ENCODE assay signal across 18 cellular contexts in genomic region chr13:75872970-75873369, GRCh38.
"Had no signal": no experiment of that assay in that cellular context is flagged by ENCODE, and none has a peak within 500 bp of the region (broad histone marks: within the 10 kb centered on the region; RNA-seq: fewer than 3 reads in every experiment).

No MANE protein-coding gene starts in this region.

- H3K27me3 ChIP-seq: body of pancreas, esophagus muscularis mucosa, hepatocyte, neural progenitor cell had no signal

- DNase-seq: activated B cell treated with CpG ODN at 0.5 μM for 24 hours; activated CD4-positive, alpha-beta T cell treated with anti-CD3 and anti-CD28 coated beads for 48 hours; activated CD8-positive, alpha-beta memory T cell treated with anti-CD3 and anti-CD28 coated beads, Interleukin-2, amount 50 U/mL, for 4 hours; activated CD8-positive, alpha-beta T cell treated with anti-CD3 and anti-CD28 coated beads, Interleukin-2, amount 10 ng/mL, durations not matched to agents 7 days and 5 days; activated gamma-delta T cell treated with Interleukin-2 at 50 U/mL for 16 hours; activated naive CD8-positive, alpha-beta T cell treated with anti-CD3 and anti-CD28 coated beads for 36 hours; activated T-cell treated with anti-CD3 and anti-CD28 coated beads, Interleukin-2, amount 50 U/mL, for 72 hours; amygdala; body of pancreas; caudate nucleus; islet precursor cell; midbrain; spleen had no signal

- H3K79me2 ChIP-seq: hepatocyte had no signal

- H3K9ac ChIP-seq: neural progenitor cell had no signal

- H3K4me3 ChIP-seq: body of pancreas, esophagus muscularis mucosa, hepatocyte, lung, neural progenitor cell, spleen had no signal

- ATAC-seq: activated CD8-positive, alpha-beta T cell treated with anti-CD3 and anti-CD28 coated beads, Interleukin-2, amount 10 ng/mL, durations not matched to agents 7 days and 5 days; activated T-cell treated with anti-CD3 and anti-CD28 coated beads, Interleukin-2, amount 50 U/mL, for 72 hours; body of pancreas; sciatic nerve had no signal

- H2AFZ ChIP-seq: hepatocyte, neural progenitor cell had no signal

- H3K27ac ChIP-seq: body of pancreas, esophagus muscularis mucosa, hepatocyte, neural progenitor cell, spleen had no signal

- H3K4me2 ChIP-seq: hepatocyte, neural progenitor cell had no signal

- H3K36me3 ChIP-seq: esophagus muscularis mucosa, neural progenitor cell, spleen had no signal

- H3K9me3 ChIP-seq: body of pancreas, esophagus muscularis mucosa, spleen had no signal
